19 cellular contexts compared by ENCODE assay signal in genomic region chr6:34447915-34448314, GRCh38. TPM values are rescaled to one million over a fixed set of nuclear protein-coding genes. Genes with fewer than 3 reads are reported as not detected.
DNase-seq lines count a peak whose midpoint lies in the region; ATAC-seq lines count a peak whose summit lies in the region.
"Had no signal": no experiment of that assay in that cellular context is flagged by ENCODE, and none has a peak within 500 bp of the region (broad histone marks: within the 10 kb centered on the region; RNA-seq: fewer than 3 reads in every experiment).

No MANE protein-coding gene starts in this region.

- POLR2A ChIA-PET in activated CD4-positive, alpha-beta T cell treated with anti-CD3 and anti-CD28 coated beads for 36 hours (lab: Charles Lee), result no interaction called here
- POLR2A ChIA-PET in activated CD4-positive, alpha-beta T cell treated with anti-CD3 and anti-CD28 coated beads, Interleukin-2, amount 10 ng/mL, durations not matched to agents 7 days and 5 days (lab: Charles Lee), result no interaction called here

- peaks cover 5% of the 10 kb centered on the region for H3K9me3 Mint-ChIP-seq in activated CD4-positive, alpha-beta T cell treated with anti-CD3 and anti-CD28 coated beads for 36 hours (ENCODE audit: low read depth)
- no peaks in the 10 kb centered on the region for H3K9me3 Mint-ChIP-seq in activated CD4-positive, alpha-beta T cell treated with anti-CD3 and anti-CD28 coated beads, Interleukin-2, amount 10 ng/mL, durations not matched to agents 7 days and 5 days
- peaks cover 9% of the 10 kb centered on the region for H3K9me3 Mint-ChIP-seq in dendritic cell treated with granulocyte-macrophage colony-stimulating factor and Interleukin-4, amounts not matched to agents 40 ng/mL and 50 ng/mL, for 4 days
- H3K9me3 Mint-ChIP-seq in stimulated activated naive B cell treated with anti-CD40 and anti-IgM and Interleukin-4, amounts not matched to agents 10 μg/mL and 1 μg/mL and 100 μg/mL, for 72 hours, result peaks cover 4 to 5% of the 10 kb centered on the region in 2 donors

- no peak overlapping the region for H3K4me3 Mint-ChIP-seq in activated CD4-positive, alpha-beta T cell treated with anti-CD3 and anti-CD28 coated beads for 36 hours
- H3K4me3 Mint-ChIP-seq in activated CD4-positive, alpha-beta T cell treated with anti-CD3 and anti-CD28 coated beads, Interleukin-2, amount 10 ng/mL, durations not matched to agents 7 days and 5 days, result no peak overlapping the region
- no peak overlapping the region for H3K4me3 Mint-ChIP-seq in dendritic cell treated with granulocyte-macrophage colony-stimulating factor and Interleukin-4, amounts not matched to agents 40 ng/mL and 50 ng/mL, for 4 days
- H3K4me3 Mint-ChIP-seq in stimulated activated naive B cell treated with anti-CD40 and anti-IgM and Interleukin-4, amounts not matched to agents 10 μg/mL and 1 μg/mL and 100 μg/mL, for 72 hours, result no peak overlapping the region
- H3K4me3 Mint-ChIP-seq: activated CD8-positive, alpha-beta memory T cell treated with anti-CD3 and anti-CD28 coated beads, Interleukin-2, amount 10 ng/mL, durations not matched to agents 7 days and 5 days had no signal

- intact Hi-C loops in activated CD4-positive, alpha-beta T cell treated with anti-CD3 and anti-CD28 coated beads for 36 hours (cut with DNase I, micrococcal nuclease), result no loop called here
- intact Hi-C loops in dendritic cell treated with granulocyte-macrophage colony-stimulating factor and Interleukin-4, amounts not matched to agents 40 ng/mL and 50 ng/mL, for 4 days (cut with micrococcal nuclease), result no loop called here

- H3K36me3 Mint-ChIP-seq in activated CD4-positive, alpha-beta T cell treated with anti-CD3 and anti-CD28 coated beads for 36 hours (ENCODE audit: low read depth), result no peaks in the 10 kb centered on the region
- no peaks in the 10 kb centered on the region for H3K36me3 Mint-ChIP-seq in activated CD4-positive, alpha-beta T cell treated with anti-CD3 and anti-CD28 coated beads, Interleukin-2, amount 10 ng/mL, durations not matched to agents 7 days and 5 days (ENCODE audit: low read depth)
- H3K36me3 Mint-ChIP-seq in dendritic cell treated with granulocyte-macrophage colony-stimulating factor and Interleukin-4, amounts not matched to agents 40 ng/mL and 50 ng/mL, for 4 days (ENCODE audit: low read depth), result no peaks in the 10 kb centered on the region
- H3K36me3 Mint-ChIP-seq in stimulated activated naive B cell treated with anti-CD40 and anti-IgM and Interleukin-4, amounts not matched to agents 10 μg/mL and 1 μg/mL and 100 μg/mL, for 72 hours, result peaks cover 0 to 3% of the 10 kb centered on the region in 2 donors
- H3K36me3 Mint-ChIP-seq: activated CD8-positive, alpha-beta memory T cell treated with anti-CD3 and anti-CD28 coated beads, Interleukin-2, amount 10 ng/mL, durations not matched to agents 7 days and 5 days had no signal

- no peak overlapping the region for H3K27ac Mint-ChIP-seq in activated CD4-positive, alpha-beta T cell treated with anti-CD3 and anti-CD28 coated beads for 36 hours
- no peak overlapping the region for H3K27ac Mint-ChIP-seq in activated CD4-positive, alpha-beta T cell treated with anti-CD3 and anti-CD28 coated beads, Interleukin-2, amount 10 ng/mL, durations not matched to agents 7 days and 5 days
- H3K27ac Mint-ChIP-seq in dendritic cell treated with granulocyte-macrophage colony-stimulating factor and Interleukin-4, amounts not matched to agents 40 ng/mL and 50 ng/mL, for 4 days, result peak overlapping the region; percentile 84
- H3K27ac Mint-ChIP-seq in stimulated activated naive B cell treated with anti-CD40 and anti-IgM and Interleukin-4, amounts not matched to agents 10 μg/mL and 1 μg/mL and 100 μg/mL, for 72 hours, result no peak overlapping the region
- H3K27ac Mint-ChIP-seq: activated CD8-positive, alpha-beta memory T cell treated with anti-CD3 and anti-CD28 coated beads, Interleukin-2, amount 10 ng/mL, durations not matched to agents 7 days and 5 days had no signal

- CTCF ChIA-PET in activated CD4-positive, alpha-beta T cell treated with anti-CD3 and anti-CD28 coated beads for 36 hours (lab: Charles Lee), result interaction anchor here (0.6 to 0.7 kb wide), 2 partner anchors 248 to 1642 kb away, joined by 3 read pairs; no protein-coding TSS in a partner anchor
- CTCF ChIA-PET in activated CD4-positive, alpha-beta T cell treated with anti-CD3 and anti-CD28 coated beads, Interleukin-2, amount 10 ng/mL, durations not matched to agents 7 days and 5 days (lab: Charles Lee), result interaction anchor here (1.0 to 1.2 kb wide), 2 partner anchors 11 to 12 kb away, joined by 3 to 4 read pairs; no protein-coding TSS in a partner anchor

- peak; percentile 22 for DNase-seq in activated CD4-positive, alpha-beta T cell treated with anti-CD3 and anti-CD28 coated beads for 36 hours
- no peak for DNase-seq in activated CD4-positive, alpha-beta T cell treated with anti-CD3 and anti-CD28 coated beads, Interleukin-2, amount 10 ng/mL, durations not matched to agents 7 days and 5 days
- DNase-seq in NCI-H69 (lab: John Stamatoyannopoulos, UW) (peak; percentile 75), activated T-cell treated with anti-CD3 and anti-CD28 coated beads for 4 hours (no peak)
- no peak for DNase-seq in stimulated activated naive B cell treated with anti-CD40 and anti-IgM and Interleukin-4, amounts not matched to agents 10 μg/mL and 1 μg/mL and 100 μg/mL, for 72 hours
- DNase-seq: activated CD8-positive, alpha-beta memory T cell treated with anti-CD3 and anti-CD28 coated beads, Interleukin-2, amount 10 ng/mL, durations not matched to agents 7 days and 5 days; activated naive CD4-positive, alpha-beta T cell treated with anti-CD3 and anti-CD28 coated beads, Interleukin-2, amount 50 U/mL, for 16 hours; Kasumi-1; kidney; NCI-H226; retina; Right ventricle myocardium superior; stimulated activated CD4-positive, alpha-beta T cell treated with anti-CD3 and anti-CD28 coated beads, Interleukin-2, amount 100 ng/mL, for 48 hours; stimulated activated naive CD4-positive, alpha-beta T cell had no signal

- H3K4me1 Mint-ChIP-seq in activated CD4-positive, alpha-beta T cell treated with anti-CD3 and anti-CD28 coated beads for 36 hours, result no peaks in the 10 kb centered on the region
- H3K4me1 Mint-ChIP-seq in activated CD4-positive, alpha-beta T cell treated with anti-CD3 and anti-CD28 coated beads, Interleukin-2, amount 10 ng/mL, durations not matched to agents 7 days and 5 days, result no peaks in the 10 kb centered on the region
- H3K4me1 Mint-ChIP-seq in dendritic cell treated with granulocyte-macrophage colony-stimulating factor and Interleukin-4, amounts not matched to agents 40 ng/mL and 50 ng/mL, for 4 days (ENCODE audit: low read depth), result peaks cover 12% of the 10 kb centered on the region
- H3K4me1 Mint-ChIP-seq in stimulated activated naive B cell treated with anti-CD40 and anti-IgM and Interleukin-4, amounts not matched to agents 10 μg/mL and 1 μg/mL and 100 μg/mL, for 72 hours, result no peaks in the 10 kb centered on the region
- H3K4me1 Mint-ChIP-seq: activated CD8-positive, alpha-beta memory T cell treated with anti-CD3 and anti-CD28 coated beads, Interleukin-2, amount 10 ng/mL, durations not matched to agents 7 days and 5 days had no signal

- peak; percentile 49 for ATAC-seq in activated CD4-positive, alpha-beta T cell treated with anti-CD3 and anti-CD28 coated beads for 36 hours
- peak; percentile 34 to 63 for ATAC-seq in stimulated activated naive B cell treated with anti-CD40 and anti-IgM and Interleukin-4, amounts not matched to agents 10 μg/mL and 1 μg/mL and 100 μg/mL, for 72 hours (replicated peaks)
- ATAC-seq in HG03095 (IDR thresholded peaks at IDR 0.05; ENCODE audit: unreplicated experiment), result no peak
- no peak for ATAC-seq in GM18870 (IDR thresholded peaks at IDR 0.05; ENCODE audit: unreplicated experiment)
- ATAC-seq: activated CD8-positive, alpha-beta memory T cell treated with anti-CD3 and anti-CD28 coated beads, Interleukin-2, amount 10 ng/mL, durations not matched to agents 7 days and 5 days; gastroesophageal sphincter had no signal

- no peaks in the 10 kb centered on the region for H3K27me3 Mint-ChIP-seq in activated CD4-positive, alpha-beta T cell treated with anti-CD3 and anti-CD28 coated beads for 36 hours
- peaks cover 7% of the 10 kb centered on the region for H3K27me3 Mint-ChIP-seq in activated CD4-positive, alpha-beta T cell treated with anti-CD3 and anti-CD28 coated beads, Interleukin-2, amount 10 ng/mL, durations not matched to agents 7 days and 5 days
- no peaks in the 10 kb centered on the region for H3K27me3 Mint-ChIP-seq in dendritic cell treated with granulocyte-macrophage colony-stimulating factor and Interleukin-4, amounts not matched to agents 40 ng/mL and 50 ng/mL, for 4 days
- peaks cover 0 to 4% of the 10 kb centered on the region in 2 donors for H3K27me3 Mint-ChIP-seq in stimulated activated naive B cell treated with anti-CD40 and anti-IgM and Interleukin-4, amounts not matched to agents 10 μg/mL and 1 μg/mL and 100 μg/mL, for 72 hours
- H3K27me3 Mint-ChIP-seq: activated CD8-positive, alpha-beta memory T cell treated with anti-CD3 and anti-CD28 coated beads, Interleukin-2, amount 10 ng/mL, durations not matched to agents 7 days and 5 days had no signal

RNA-seq across cellular contexts. Expression of gene PACSIN1, which starts 18.0 kb away (rescaled TPM):
- total RNA-seq in activated CD4-positive, alpha-beta T cell treated with anti-CD3 and anti-CD28 coated beads for 36 hours, result under 1 TPM; 0.07 to 0.14 TPM
- total RNA-seq in activated CD4-positive, alpha-beta T cell treated with anti-CD3 and anti-CD28 coated beads, Interleukin-2, amount 10 ng/mL, durations not matched to agents 7 days and 5 days, result 1 to 10 TPM; 1.6 to 1.7 TPM
- total RNA-seq: bronchial epithelial cell had no signal

RNA-seq across cellular contexts. Expression of gene RPS10, which starts 22.0 kb away (rescaled TPM):
- total RNA-seq in activated CD4-positive, alpha-beta T cell treated with anti-CD3 and anti-CD28 coated beads for 36 hours, result 1,000 to 10,000 TPM; 2,447 to 2,541 TPM
- 1,000 to 10,000 TPM; 1,606 to 1,644 TPM for total RNA-seq in activated CD4-positive, alpha-beta T cell treated with anti-CD3 and anti-CD28 coated beads, Interleukin-2, amount 10 ng/mL, durations not matched to agents 7 days and 5 days

RNA-seq across cellular contexts. Expression of gene NUDT3, which starts 55.4 kb away (rescaled TPM):
- total RNA-seq in activated CD4-positive, alpha-beta T cell treated with anti-CD3 and anti-CD28 coated beads for 36 hours, result 10 to 100 TPM; 13.3 to 13.6 TPM
- 10 to 100 TPM; 12.4 to 13.3 TPM for total RNA-seq in activated CD4-positive, alpha-beta T cell treated with anti-CD3 and anti-CD28 coated beads, Interleukin-2, amount 10 ng/mL, durations not matched to agents 7 days and 5 days

Comparison
In these comparisons a context has a peak if more than half of its experiments do, and no peak if none do; other contexts are left out.
1. DNase-seq: peak in activated CD4-positive, alpha-beta T cell treated with anti-CD3 and anti-CD28 coated beads for 36 hours (single experiment) and NCI-H69 (single experiment); none in activated CD4-positive, alpha-beta T cell treated with anti-CD3 and anti-CD28 coated beads, Interleukin-2, amount 10 ng/mL, durations not matched to agents 7 days and 5 days (single experiment), stimulated activated naive B cell treated with anti-CD40 and anti-IgM and Interleukin-4, amounts not matched to agents 10 μg/mL and 1 μg/mL and 100 μg/mL, for 72 hours (single experiment) and activated T-cell treated with anti-CD3 and anti-CD28 coated beads for 4 hours (single experiment).
2. ATAC-seq: peak in activated CD4-positive, alpha-beta T cell treated with anti-CD3 and anti-CD28 coated beads for 36 hours (single experiment) and stimulated activated naive B cell treated with anti-CD40 and anti-IgM and Interleukin-4, amounts not matched to agents 10 μg/mL and 1 μg/mL and 100 μg/mL, for 72 hours (2 of 2); none in HG03095 (single experiment) and GM18870 (single experiment).